28 cellular contexts compared by ENCODE assay signal in genomic region chr7:151512353-151512752, GRCh38. TPM values are rescaled to one million over a fixed set of nuclear protein-coding genes. Genes with fewer than 3 reads are reported as not detected.
DNase-seq lines count a peak whose midpoint lies in the region; ATAC-seq and TF ChIP-seq lines count a peak whose summit lies in the region.
"Had no signal": no experiment of that assay in that cellular context is flagged by ENCODE, and none has a peak within 500 bp of the region (broad histone marks: within the 10 kb centered on the region; RNA-seq: fewer than 3 reads in every experiment).

No MANE protein-coding gene starts in this region.

- H3K4me3 ChIP-seq in gastroesophageal sphincter (no peak overlapping the region), lung (no peak overlapping the region)
- H3K4me3 ChIP-seq in naive thymus-derived CD4-positive, alpha-beta T cell (ENCODE audit: low read length) = no peak overlapping the region
- H3K4me3 ChIP-seq: lower lobe of right lung, SK-N-MC, smooth muscle cell, vagina had no signal

- H3K4me3 Mint-ChIP-seq in CD14-positive monocyte (no peak overlapping the region), WTC11 (no peak overlapping the region), glutamatergic neuron (ENCODE audit: unreplicated experiment) (no peak overlapping the region)
- peak overlapping the region in 3 of 10 donors; percentile 7 to 63 (median 41) for H3K4me3 Mint-ChIP-seq in naive thymus-derived CD4-positive, alpha-beta T cell
- H3K4me3 Mint-ChIP-seq: activated CD4-positive, alpha-beta memory T cell treated with anti-CD3 and anti-CD28 coated beads for 36 hours; activated naive CD4-positive, alpha-beta T cell treated with anti-CD3 and anti-CD28 coated beads, Interleukin-2, amount 10 ng/mL, durations not matched to agents 7 days and 5 days; activated T-helper 1 cell treated with anti-CD3 and anti-CD28 coated beads, Interleukin-12 subunit alpha, Interleukin-12 subunit beta, Interleukin-2, Interleukin-4 antibody, amounts not matched to agents 30 ng/mL and 10 ng/mL and 1 ng/mL, durations not matched to agents 14 hours and 24 hours and 36 hours; natural killer cell had no signal

- no peaks in the 10 kb centered on the region for H3K9me3 ChIP-seq in gastroesophageal sphincter
- no peaks in the 10 kb centered on the region for H3K9me3 ChIP-seq in lung (ENCODE audit: control insufficient read depth in 2 of 2, insufficient read depth in 1 of 2, low read length in 1 of 2)
- no peaks in the 10 kb centered on the region for H3K9me3 ChIP-seq in naive thymus-derived CD4-positive, alpha-beta T cell (ENCODE audit: control insufficient read depth in 2 of 3, low read length in 3 of 3)
- H3K9me3 ChIP-seq: lower lobe of right lung, vagina had no signal

- TF ChIP-seq CTCF in CD14-positive monocyte (IDR thresholded peaks at IDR 0.05) (no peak), WTC11 (IDR thresholded peaks at IDR 0.05) (no peak), gastroesophageal sphincter (IDR thresholded peaks at IDR 0.05) (no peak), lung (IDR thresholded peaks at IDR 0.05; ENCODE audit: control extremely low read depth, extremely low read depth) (no peak), glutamatergic neuron (IDR thresholded peaks at IDR 0.05; ENCODE audit: partially characterized antibody, unreplicated experiment) (no peak)

- ATAC-seq in WTC11 (no peak), gastroesophageal sphincter (peak; percentile 19), lung (ENCODE audit: insufficient read depth, low FRiP score) (no peak), HG03039 (IDR thresholded peaks at IDR 0.05; ENCODE audit: unreplicated experiment) (no peak)
- no peak for ATAC-seq in naive thymus-derived CD4-positive, alpha-beta T cell
- ATAC-seq: activated CD4-positive, CD25-positive, alpha-beta regulatory T cell treated with anti-CD3 and anti-CD28 coated beads, Interleukin-2, amount 50 U/mL, for 24 hours; natural killer cell had no signal

- CTCF ChIA-PET in WTC11 (lab: Charles Lee) = no interaction called here
- CTCF ChIA-PET in naive thymus-derived CD4-positive, alpha-beta T cell (lab: Charles Lee) = no interaction called here

- H3K27ac ChIP-seq in gastroesophageal sphincter (peak overlapping the region in 3 of 4 donors; percentile 54 to 100 (median 71)), lung (ENCODE audit: low read depth in 1 of 2, low read length in 1 of 2) (peak overlapping the region; percentile 6 to 26)
- no peak overlapping the region for H3K27ac ChIP-seq in naive thymus-derived CD4-positive, alpha-beta T cell (ENCODE audit: low read depth, low read length)
- H3K27ac ChIP-seq: C4-2B, lower lobe of right lung, SK-N-MC, vagina had no signal

- peak overlapping the region; percentile 49 to 93 (median 81) for H3K27ac Mint-ChIP-seq in CD14-positive monocyte
- peak overlapping the region; percentile 45 for H3K27ac Mint-ChIP-seq in WTC11
- peak overlapping the region in 1 of 9 donors; percentile 12 for H3K27ac Mint-ChIP-seq in naive thymus-derived CD4-positive, alpha-beta T cell
- H3K27ac Mint-ChIP-seq in glutamatergic neuron (ENCODE audit: unreplicated experiment) = no peak overlapping the region
- H3K27ac Mint-ChIP-seq: activated CD4-positive, alpha-beta memory T cell treated with anti-CD3 and anti-CD28 coated beads for 36 hours; activated naive CD4-positive, alpha-beta T cell treated with anti-CD3 and anti-CD28 coated beads, Interleukin-2, amount 10 ng/mL, durations not matched to agents 7 days and 5 days; activated T-helper 1 cell treated with anti-CD3 and anti-CD28 coated beads, Interleukin-12 subunit alpha, Interleukin-12 subunit beta, Interleukin-2, Interleukin-4 antibody, amounts not matched to agents 30 ng/mL and 10 ng/mL and 1 ng/mL, durations not matched to agents 14 hours and 24 hours and 36 hours had no signal

- DNase-seq in CD14-positive monocyte (ENCODE audit: low spot score) (no peak), WTC11 (ENCODE audit: low spot score) (no peak), lung (ENCODE audit: low spot score) (no peak), NCI-H82 (lab: John Stamatoyannopoulos, UW) (no peak), glutamatergic neuron (no peak)
- DNase-seq in naive thymus-derived CD4-positive, alpha-beta T cell = no peak
- DNase-seq: activated CD4-positive, alpha-beta memory T cell treated with anti-CD3 and anti-CD28 coated beads for 36 hours; activated naive CD4-positive, alpha-beta T cell treated with anti-CD3 and anti-CD28 coated beads, Interleukin-2, amount 10 ng/mL, durations not matched to agents 7 days and 5 days; amniotic stem cell; lower lobe of right lung; natural killer cell; NCI-H1105; NCI-H187; NCI-H2171 treated with DMSO at 0.1 percent for 48 hours; NCI-H510A treated with DMSO at 0.1 percent for 48 hours; nucleus accumbens; OCI-M1; stimulated activated naive CD4-positive, alpha-beta T cell treated with Interleukin-2 at 50 U/mL for 16 hours; T-helper 2 cell had no signal

- no peaks in the 10 kb centered on the region for H3K9me3 Mint-ChIP-seq in CD14-positive monocyte
- H3K9me3 Mint-ChIP-seq in WTC11 = no peaks in the 10 kb centered on the region
- H3K9me3 Mint-ChIP-seq in naive thymus-derived CD4-positive, alpha-beta T cell = no peaks in the 10 kb centered on the region
- H3K9me3 Mint-ChIP-seq in glutamatergic neuron (ENCODE audit: unreplicated experiment) = peaks cover 2% of the 10 kb centered on the region
- H3K9me3 Mint-ChIP-seq: activated CD4-positive, alpha-beta memory T cell treated with anti-CD3 and anti-CD28 coated beads for 36 hours; activated naive CD4-positive, alpha-beta T cell treated with anti-CD3 and anti-CD28 coated beads, Interleukin-2, amount 10 ng/mL, durations not matched to agents 7 days and 5 days; activated T-helper 1 cell treated with anti-CD3 and anti-CD28 coated beads, Interleukin-12 subunit alpha, Interleukin-12 subunit beta, Interleukin-2, Interleukin-4 antibody, amounts not matched to agents 30 ng/mL and 10 ng/mL and 1 ng/mL, durations not matched to agents 14 hours and 24 hours and 36 hours; natural killer cell had no signal

- WGBS in gastroesophageal sphincter (ENCODE audit: low coverage in 1 of 2), 2 donors = 29 to 55% methylated on average over 4 to 7 of the region's 7 CpGs
- WGBS in lung, 2 donors = 72 to 79% methylated on average over 7 of the region's 7 CpGs

- no peak for TF ChIP-seq POLR2A in gastroesophageal sphincter (IDR thresholded peaks at IDR 0.05)

- H3K4me1 ChIP-seq in gastroesophageal sphincter = peaks cover 28 to 99% (median 42%) of the 10 kb centered on the region in 3 donors
- H3K4me1 ChIP-seq in lung (ENCODE audit: control insufficient read depth in 2 of 2, insufficient read depth in 2 of 2, low read length in 2 of 2) = peaks cover 11 to 51% of the 10 kb centered on the region in 2 donors
- H3K4me1 ChIP-seq in naive thymus-derived CD4-positive, alpha-beta T cell (ENCODE audit: control insufficient read depth in 2 of 2, insufficient read depth in 2 of 2, low read length in 2 of 2) = peaks cover 11 to 13% of the 10 kb centered on the region in 2 donors

- no peaks in the 10 kb centered on the region for H3K27me3 ChIP-seq in gastroesophageal sphincter
- H3K27me3 ChIP-seq in lung (ENCODE audit: control insufficient read depth, insufficient read depth) = no peaks in the 10 kb centered on the region
- H3K27me3 ChIP-seq in naive thymus-derived CD4-positive, alpha-beta T cell (ENCODE audit: control insufficient read depth in 2 of 2, insufficient read depth in 2 of 2, low read length in 2 of 2) = no peaks in the 10 kb centered on the region
- H3K27me3 ChIP-seq: vagina had no signal

- POLR2A ChIA-PET in WTC11 (lab: Charles Lee) = no interaction called here
- POLR2A ChIA-PET in naive thymus-derived CD4-positive, alpha-beta T cell (lab: Charles Lee) = no interaction called here

- no peaks in the 10 kb centered on the region for H3K36me3 ChIP-seq in gastroesophageal sphincter
- H3K36me3 ChIP-seq in lung (ENCODE audit: control insufficient read depth in 2 of 2, insufficient read depth in 2 of 2, low read length in 2 of 2) = no peaks in the 10 kb centered on the region
- H3K36me3 ChIP-seq in naive thymus-derived CD4-positive, alpha-beta T cell (ENCODE audit: control insufficient read depth in 2 of 3, insufficient read depth in 3 of 3, low read length in 3 of 3) = no peaks in the 10 kb centered on the region
- H3K36me3 ChIP-seq: lower lobe of right lung, vagina had no signal

- intact Hi-C loops in CD14-positive monocyte (cut with micrococcal nuclease) = loop anchor here (10.0 kb wide), 2 partner anchors 242 to 288 kb away; partner anchors contain the start of gene ABCF2 (in 1 of the 2)
- intact Hi-C loops in naive thymus-derived CD4-positive, alpha-beta T cell (cut with micrococcal nuclease) = loop anchor here (10.0 kb wide), 4 partner anchors 422 to 1888 kb away; partner anchors contain the start of genes AGAP3 (in 1 of the 2), FASTK (in 1 of the 2) and TMUB1 (in 1 of the 2)

- H3K4me1 Mint-ChIP-seq in CD14-positive monocyte (peaks cover 73% of the 10 kb centered on the region), WTC11 (peaks cover 88% of the 10 kb centered on the region), glutamatergic neuron (ENCODE audit: low read depth, unreplicated experiment) (peaks cover 12% of the 10 kb centered on the region)
- H3K4me1 Mint-ChIP-seq in naive thymus-derived CD4-positive, alpha-beta T cell = peaks cover 50 to 93% (median 86%) of the 10 kb centered on the region in 7 donors

- no peak for TF ChIP-seq EP300 in gastroesophageal sphincter (IDR thresholded peaks at IDR 0.05)

- H3K36me3 Mint-ChIP-seq in CD14-positive monocyte (peaks cover 2 to 3% of the 10 kb centered on the region in 2 donors), WTC11 (no peaks in the 10 kb centered on the region), glutamatergic neuron (ENCODE audit: unreplicated experiment) (no peaks in the 10 kb centered on the region)
- H3K36me3 Mint-ChIP-seq in naive thymus-derived CD4-positive, alpha-beta T cell = peaks cover 0 to 19% (median 2%) of the 10 kb centered on the region in 5 donors
- H3K36me3 Mint-ChIP-seq: natural killer cell had no signal

- no peaks in the 10 kb centered on the region for H3K27me3 Mint-ChIP-seq in CD14-positive monocyte (ENCODE audit: low read depth in 3 of 3)
- H3K27me3 Mint-ChIP-seq in WTC11 (ENCODE audit: low read depth) = no peaks in the 10 kb centered on the region
- H3K27me3 Mint-ChIP-seq in naive thymus-derived CD4-positive, alpha-beta T cell = no peaks in the 10 kb centered on the region
- H3K27me3 Mint-ChIP-seq in glutamatergic neuron (ENCODE audit: unreplicated experiment) = peaks cover 1% of the 10 kb centered on the region
- H3K27me3 Mint-ChIP-seq: activated CD4-positive, alpha-beta memory T cell treated with anti-CD3 and anti-CD28 coated beads for 36 hours; activated naive CD4-positive, alpha-beta T cell treated with anti-CD3 and anti-CD28 coated beads, Interleukin-2, amount 10 ng/mL, durations not matched to agents 7 days and 5 days; brain had no signal

RNA-seq across cellular contexts. Expression of gene RHEB, which starts 7.3 kb away (rescaled TPM):
- polyA plus RNA-seq in CD14-positive monocyte (10 to 100 TPM; 95.8 to 96.1 TPM), lung (100 to 1,000 TPM in 1 of 2 donors, 10 to 100 TPM in 1; 85.6 to 117 TPM)
- total RNA-seq in WTC11 (2021) (126 to 133 TPM (median 127 TPM) in 3 replicates), gastroesophageal sphincter (100 to 1,000 TPM; 107 to 229 (median 155) TPM), lung (10 to 100 TPM; 65.6 to 82.0 TPM), glutamatergic neuron (ENCODE audit: unreplicated experiment) (88.2 TPM)
- 10 to 100 TPM; 31.2 to 62.6 (median 40.2) TPM for total RNA-seq in naive thymus-derived CD4-positive, alpha-beta T cell
- polyA plus RNA-seq in naive thymus-derived CD4-positive, alpha-beta T cell = 10 to 100 TPM; 57.8 to 59.0 TPM
